Comparison of ENCODE assay signal across 20 cellular contexts in the genomic region with DNA sequence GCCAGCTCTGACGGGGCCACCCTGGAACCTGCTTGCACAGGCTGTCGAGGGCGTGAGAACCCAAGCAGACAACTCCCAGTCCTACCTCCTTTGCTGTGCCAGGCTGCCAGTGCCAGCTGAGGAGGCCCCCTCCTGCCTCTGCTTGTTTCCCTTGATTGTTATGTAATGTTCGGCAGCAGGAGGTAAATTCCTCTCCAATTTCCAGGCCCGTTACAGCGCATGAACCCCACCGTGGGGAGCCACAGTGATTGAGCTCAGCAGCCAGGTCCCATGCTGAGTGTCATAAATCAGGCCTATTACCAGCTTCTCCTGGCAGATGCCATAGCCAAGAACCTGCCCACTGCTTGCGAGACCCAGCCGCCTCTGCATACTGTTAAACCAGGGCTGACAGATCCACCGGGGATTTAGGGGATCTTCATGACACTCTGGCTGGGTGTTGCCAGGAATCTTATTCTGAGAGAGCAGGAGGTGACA.
DNase-seq lines count a peak whose midpoint lies in the region; ATAC-seq, FAIRE-seq and TF ChIP-seq lines count a peak whose summit lies in the region.
"Had no signal": no experiment of that assay in that cellular context is flagged by ENCODE, and none has a peak within 500 bp of the region (broad histone marks: within the 10 kb centered on the region; RNA-seq: fewer than 3 reads in every experiment).

No MANE protein-coding gene starts in this region.

- no peaks in the 10 kb centered on the region for H3K4me1 ChIP-seq in pancreas
- H3K4me1 ChIP-seq in heart right ventricle = no peaks in the 10 kb centered on the region
- H3K4me1 ChIP-seq: tibial nerve had no signal

- H3K4me1 Mint-ChIP-seq in WTC11 = peaks cover 51% of the 10 kb centered on the region
- H3K4me1 Mint-ChIP-seq: B cell; naive thymus-derived CD8-positive, alpha-beta T cell; stimulated activated naive B cell treated with anti-CD40 and anti-IgM and Interleukin-4, amounts not matched to agents 10 μg/mL and 1 μg/mL and 100 μg/mL, for 72 hours had no signal

- H3K27ac ChIP-seq in pancreas (peak overlapping the region; percentile 12 to 37 (median 16)), heart right ventricle (no peak overlapping the region)
- H3K27ac ChIP-seq: tibial nerve had no signal

- H3K4me3 ChIP-seq in H7 (ENCODE audit: insufficient read depth, low read depth, low read length) (no peak overlapping the region), pancreas (no peak overlapping the region), heart right ventricle (no peak overlapping the region), foreskin fibroblast (ENCODE audit: low read depth in 1 of 2, low read length in 2 of 2) (no peak overlapping the region)
- H3K4me3 ChIP-seq: tibial nerve had no signal

- DNase-seq in H7 = peak; percentile 63
- peak in 2 of 3 experiments; percentile 96 to 99 for DNase-seq in NCI-H1417 (lab: John Stamatoyannopoulos, UW)
- DNase-seq in WTC11 (ENCODE audit: low spot score) = peak; percentile 73
- peak in 4 of 6 donors; percentile 62 to 67 (median 63) for DNase-seq in pancreas
- DNase-seq in amygdala (lab: John Stamatoyannopoulos, UW) = no peak
- no peak for DNase-seq in heart right ventricle
- no peak for DNase-seq in foreskin fibroblast
- no peak for DNase-seq in NCI-H2029 treated with DMSO at 0.1 percent for 48 hours (lab: John Stamatoyannopoulos, UW)
- DNase-seq: activated CD4-positive, CD25-positive, alpha-beta regulatory T cell treated with anti-CD3 and anti-CD28 coated beads, Interleukin-2, amount 50 U/mL, for 72 hours; Calu3; head of caudate nucleus; kidney; naive thymus-derived CD8-positive, alpha-beta T cell; NCI-H526 treated with DMSO at 0.1 percent for 48 hours; stimulated activated naive B cell treated with anti-CD40 and anti-IgM and Interleukin-4, amounts not matched to agents 10 μg/mL and 1 μg/mL and 100 μg/mL, for 72 hours; T1000 had no signal

- H3K27me3 ChIP-seq in H7 (ENCODE audit: control insufficient read depth, insufficient read depth, low read length) = peaks cover 3% of the 10 kb centered on the region; the same call in 1 of the 2 replicates
- no peaks in the 10 kb centered on the region for H3K27me3 ChIP-seq in pancreas
- peaks cover 0 to 13% (median 7%) of the 10 kb centered on the region in 7 donors for H3K27me3 ChIP-seq in heart right ventricle
- H3K27me3 ChIP-seq: tibial nerve had no signal

- peaks cover 18% of the 10 kb centered on the region for H3K36me3 Mint-ChIP-seq in WTC11
- H3K36me3 Mint-ChIP-seq: naive thymus-derived CD8-positive, alpha-beta T cell; stimulated activated naive B cell treated with anti-CD40 and anti-IgM and Interleukin-4, amounts not matched to agents 10 μg/mL and 1 μg/mL and 100 μg/mL, for 72 hours had no signal

- H3K4me3 Mint-ChIP-seq in WTC11 = peak overlapping the region; percentile 32
- H3K4me3 Mint-ChIP-seq: B cell; stimulated activated naive B cell treated with anti-CD40 and anti-IgM and Interleukin-4, amounts not matched to agents 10 μg/mL and 1 μg/mL and 100 μg/mL, for 72 hours had no signal

- H3K9me3 Mint-ChIP-seq in WTC11 = peaks cover 12% of the 10 kb centered on the region
- H3K9me3 Mint-ChIP-seq: stimulated activated naive B cell treated with anti-CD40 and anti-IgM and Interleukin-4, amounts not matched to agents 10 μg/mL and 1 μg/mL and 100 μg/mL, for 72 hours had no signal

- H3K36me3 ChIP-seq in H7 (replicated peaks; ENCODE audit: control insufficient read depth, insufficient read depth, low read length) (no peaks in the 10 kb centered on the region), pancreas (no peaks in the 10 kb centered on the region), heart right ventricle (no peaks in the 10 kb centered on the region)
- H3K36me3 ChIP-seq: tibial nerve had no signal

- H3K27ac Mint-ChIP-seq in WTC11 = no peak overlapping the region
- H3K27ac Mint-ChIP-seq: B cell; naive thymus-derived CD8-positive, alpha-beta T cell; progenitor cell of endocrine pancreas; stimulated activated naive B cell treated with anti-CD40 and anti-IgM and Interleukin-4, amounts not matched to agents 10 μg/mL and 1 μg/mL and 100 μg/mL, for 72 hours had no signal

- intact Hi-C loops in pancreas (cut with DNase I) (no loop called here), heart right ventricle (cut with DNase I) (no loop called here)

- peaks cover 53% of the 10 kb centered on the region for H3K27me3 Mint-ChIP-seq in WTC11 (ENCODE audit: low read depth)

- ATAC-seq in WTC11 (peak; percentile 85), pancreas (peak; percentile 56 to 92 (median 86)), heart right ventricle (no peak)
- ATAC-seq: HepG2; naive thymus-derived CD8-positive, alpha-beta T cell; stimulated activated naive B cell treated with anti-CD40 and anti-IgM and Interleukin-4, amounts not matched to agents 10 μg/mL and 1 μg/mL and 100 μg/mL, for 72 hours had no signal

- no peaks in the 10 kb centered on the region for H3K9me3 ChIP-seq in pancreas
- peaks cover 0 to 4% (median 0%) of the 10 kb centered on the region in 11 donors for H3K9me3 ChIP-seq in heart right ventricle
- H3K9me3 ChIP-seq: tibial nerve had no signal

- WGBS in pancreas, 2 donors = 29 to 33% methylated on average over 10 of the region's 10 CpGs
- WGBS in heart right ventricle, 2 donors = 47 to 59% methylated on average over 10 of the region's 10 CpGs

- POLR2A ChIA-PET in WTC11 (lab: Charles Lee) = no interaction called here

- CTCF ChIA-PET in WTC11 (lab: Charles Lee) = interaction anchor here (0.6 to 3.1 kb wide), 12 partner anchors 8 to 591 kb away, joined by 3 to 33 read pairs (median 6); no protein-coding TSS in a partner anchor

- no peak for TF ChIP-seq CTCF in WTC11 (IDR thresholded peaks at IDR 0.05)
- TF ChIP-seq CTCF in pancreas (IDR thresholded peaks at IDR 0.05) = no peak
- no peak for TF ChIP-seq CTCF in heart right ventricle (IDR thresholded peaks at IDR 0.05)
- no peak for TF ChIP-seq CTCF in foreskin fibroblast (IDR thresholded peaks at IDR 0.05; ENCODE audit: low read depth, low read length)

- FAIRE-seq in pancreas (lab: Jason Lieb, UNC) = no peak
- FAIRE-seq: HepG2, kidney had no signal

TF ChIP-seq in WTC11, 78 proteins besides CTCF, POLR2A, EP300 and RAD21 (continues in another document):
- TF ChIP-seq ZNF317 (CRISPR knock-in tag; IDR thresholded peaks at IDR 0.05; ENCODE audit: borderline replicate concordance, low read depth) (no peak), CBFB (CRISPR knock-in tag; IDR thresholded peaks at IDR 0.05; ENCODE audit: low read depth) (0 out of 2 replicates have a peak, but pooled peaks have one; percentile 6), NFATC4 (CRISPR knock-in tag; IDR thresholded peaks at IDR 0.05) (no peak), ETV6 (CRISPR knock-in tag; IDR thresholded peaks at IDR 0.05) (0 out of 2 replicates have a peak, but pooled peaks have one; percentile 44), SP1 (CRISPR knock-in tag; conservative IDR thresholded peaks at IDR 0.05) (peak; percentile 50), FOXP1 (CRISPR knock-in tag; IDR thresholded peaks at IDR 0.05; ENCODE audit: borderline replicate concordance) (peak; percentile 29; the same call in 1 of the 2 replicates), OVOL2 (CRISPR knock-in tag; IDR thresholded peaks at IDR 0.05; ENCODE audit: borderline replicate concordance) (no peak), ZNF423 (CRISPR knock-in tag; IDR thresholded peaks at IDR 0.05) (peak; percentile 93), TEAD4 (CRISPR knock-in tag; IDR thresholded peaks at IDR 0.05) (peak; percentile 75; the same call in 1 of the 2 replicates)
- TF ChIP-seq, protein P1, sequence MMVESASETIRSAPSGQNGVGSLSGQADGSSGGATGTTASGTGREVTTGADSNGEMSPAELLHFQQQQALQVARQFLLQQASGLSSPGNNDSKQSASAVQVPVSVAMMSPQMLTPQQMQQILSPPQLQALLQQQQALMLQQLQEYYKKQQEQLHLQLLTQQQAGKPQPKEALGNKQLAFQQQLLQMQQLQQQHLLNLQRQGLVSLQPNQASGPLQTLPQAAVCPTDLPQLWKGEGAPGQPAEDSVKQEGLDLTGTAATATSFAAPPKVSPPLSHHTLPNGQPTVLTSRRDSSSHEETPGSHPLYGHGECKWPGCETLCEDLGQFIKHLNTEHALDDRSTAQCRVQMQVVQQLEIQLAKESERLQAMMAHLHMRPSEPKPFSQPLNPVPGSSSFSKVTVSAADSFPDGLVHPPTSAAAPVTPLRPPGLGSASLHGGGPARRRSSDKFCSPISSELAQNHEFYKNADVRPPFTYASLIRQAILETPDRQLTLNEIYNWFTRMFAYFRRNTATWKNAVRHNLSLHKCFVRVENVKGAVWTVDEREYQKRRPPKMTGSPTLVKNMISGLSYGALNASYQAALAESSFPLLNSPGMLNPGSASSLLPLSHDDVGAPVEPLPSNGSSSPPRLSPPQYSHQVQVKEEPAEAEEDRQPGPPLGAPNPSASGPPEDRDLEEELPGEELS (CRISPR knock-in tag; IDR thresholded peaks at IDR 0.05) = no peak; the same call in 1 of the 2 replicates
- TF ChIP-seq, protein P2, sequence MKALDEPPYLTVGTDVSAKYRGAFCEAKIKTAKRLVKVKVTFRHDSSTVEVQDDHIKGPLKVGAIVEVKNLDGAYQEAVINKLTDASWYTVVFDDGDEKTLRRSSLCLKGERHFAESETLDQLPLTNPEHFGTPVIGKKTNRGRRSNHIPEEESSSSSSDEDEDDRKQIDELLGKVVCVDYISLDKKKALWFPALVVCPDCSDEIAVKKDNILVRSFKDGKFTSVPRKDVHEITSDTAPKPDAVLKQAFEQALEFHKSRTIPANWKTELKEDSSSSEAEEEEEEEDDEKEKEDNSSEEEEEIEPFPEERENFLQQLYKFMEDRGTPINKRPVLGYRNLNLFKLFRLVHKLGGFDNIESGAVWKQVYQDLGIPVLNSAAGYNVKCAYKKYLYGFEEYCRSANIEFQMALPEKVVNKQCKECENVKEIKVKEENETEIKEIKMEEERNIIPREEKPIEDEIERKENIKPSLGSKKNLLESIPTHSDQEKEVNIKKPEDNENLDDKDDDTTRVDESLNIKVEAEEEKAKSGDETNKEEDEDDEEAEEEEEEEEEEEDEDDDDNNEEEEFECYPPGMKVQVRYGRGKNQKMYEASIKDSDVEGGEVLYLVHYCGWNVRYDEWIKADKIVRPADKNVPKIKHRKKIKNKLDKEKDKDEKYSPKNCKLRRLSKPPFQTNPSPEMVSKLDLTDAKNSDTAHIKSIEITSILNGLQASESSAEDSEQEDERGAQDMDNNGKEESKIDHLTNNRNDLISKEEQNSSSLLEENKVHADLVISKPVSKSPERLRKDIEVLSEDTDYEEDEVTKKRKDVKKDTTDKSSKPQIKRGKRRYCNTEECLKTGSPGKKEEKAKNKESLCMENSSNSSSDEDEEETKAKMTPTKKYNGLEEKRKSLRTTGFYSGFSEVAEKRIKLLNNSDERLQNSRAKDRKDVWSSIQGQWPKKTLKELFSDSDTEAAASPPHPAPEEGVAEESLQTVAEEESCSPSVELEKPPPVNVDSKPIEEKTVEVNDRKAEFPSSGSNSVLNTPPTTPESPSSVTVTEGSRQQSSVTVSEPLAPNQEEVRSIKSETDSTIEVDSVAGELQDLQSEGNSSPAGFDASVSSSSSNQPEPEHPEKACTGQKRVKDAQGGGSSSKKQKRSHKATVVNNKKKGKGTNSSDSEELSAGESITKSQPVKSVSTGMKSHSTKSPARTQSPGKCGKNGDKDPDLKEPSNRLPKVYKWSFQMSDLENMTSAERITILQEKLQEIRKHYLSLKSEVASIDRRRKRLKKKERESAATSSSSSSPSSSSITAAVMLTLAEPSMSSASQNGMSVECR (CRISPR knock-in tag; IDR thresholded peaks at IDR 0.05; ENCODE audit: borderline replicate concordance) = no peak

Comparison
In these comparisons a context has a peak if more than half of its experiments do, and no peak if none do; other contexts are left out.
1. DNase-seq: peak in H7 (single experiment), NCI-H1417 (2 of 3), WTC11 (single experiment) and pancreas (4 of 6); none in amygdala (0 of 56), heart right ventricle (0 of 2), foreskin fibroblast (0 of 2) and NCI-H2029 treated with DMSO at 0.1 percent for 48 hours (single experiment).
2. ATAC-seq: peak in WTC11 (single experiment) and pancreas (4 of 4); none in heart right ventricle (0 of 8).
3. H3K27ac ChIP-seq: peak in pancreas (4 of 4); none in heart right ventricle (0 of 10).